ENCODE assay signal across 10 cellular contexts in genomic region chr19:40744554-40745401, GRCh38. TPM values are rescaled to one million over a fixed set of nuclear protein-coding genes. Genes with fewer than 3 reads are reported as not detected.
DNase-seq lines count a peak whose midpoint lies in the region; ATAC-seq, FAIRE-seq and TF ChIP-seq lines count a peak whose summit lies in the region.
"Had no signal": no experiment of that assay in that cellular context is flagged by ENCODE, and none has a peak within 500 bp of the region (broad histone marks: within the 10 kb centered on the region; RNA-seq: fewer than 3 reads in every experiment).

No MANE protein-coding gene starts in this region.

- TF ChIP-seq CTCF in DOHH2 (IDR thresholded peaks at IDR 0.05; ENCODE audit: low read depth, low read length, poor library complexity, severe bottlenecking) (peak; percentile 49), bronchial epithelial cell (IDR thresholded peaks at IDR 0.05; ENCODE audit: insufficient read depth, low read length, severe bottlenecking) (peak; percentile 11), natural killer cell (IDR thresholded peaks at IDR 0.05) (no peak), PC-3 (conservative IDR thresholded peaks at IDR 0.05; ENCODE audit: low read depth, low read length) (no peak)

- H3K36me3 ChIP-seq in DOHH2 (ENCODE audit: control insufficient read depth, low read length) (peaks cover 6% of the 10 kb centered on the region; the same call in 1 of the 2 replicates), bronchial epithelial cell (ENCODE audit: control insufficient read depth, insufficient read depth, low read length) (peaks cover 2% of the 10 kb centered on the region), PC-3 (ENCODE audit: low read depth, low read length) (no peaks in the 10 kb centered on the region)

- no peaks in the 10 kb centered on the region for H3K27me3 Mint-ChIP-seq in natural killer cell (ENCODE audit: low read depth in 2 of 2)

- H3K79me2 ChIP-seq in DOHH2 (ENCODE audit: control insufficient read depth, low read length), result peaks cover 20% of the 10 kb centered on the region
- no peaks in the 10 kb centered on the region for H3K79me2 ChIP-seq in PC-3 (ENCODE audit: low read length)

- no peak overlapping the region for H3K9ac ChIP-seq in PC-3 (ENCODE audit: low read length)

- intact Hi-C loops in natural killer cell (cut with micrococcal nuclease) (no loop called here), PC-3 (cut with micrococcal nuclease) (no loop called here)

- H3F3A ChIP-seq in DOHH2 (ENCODE audit: control insufficient read depth, insufficient read depth), result no peaks in the 10 kb centered on the region
- H3F3A ChIP-seq in PC-3 (ENCODE audit: low read length, unreplicated experiment), result no peaks in the 10 kb centered on the region

- peak in 2 of 3 donors; percentile 31 to 35 for ATAC-seq in natural killer cell
- no peak for ATAC-seq in PC-3
- ATAC-seq: right cardiac atrium had no signal

- no peaks in the 10 kb centered on the region for H3K9me3 ChIP-seq in DOHH2 (ENCODE audit: control insufficient read depth, insufficient read depth, low read length)
- H3K9me3 ChIP-seq in PC-3 (ENCODE audit: low read length), result no peaks in the 10 kb centered on the region
- H3K9me3 ChIP-seq: thoracic aorta had no signal

- H3K9me2 ChIP-seq in DOHH2 (replicated peaks; ENCODE audit: control insufficient read depth, low read length), result no peaks in the 10 kb centered on the region
- no peaks in the 10 kb centered on the region for H3K9me2 ChIP-seq in PC-3 (replicated peaks; ENCODE audit: low read length)

- H3K4me1 ChIP-seq in DOHH2 (ENCODE audit: control insufficient read depth, low read length) (peaks cover 21% of the 10 kb centered on the region), PC-3 (ENCODE audit: insufficient read depth, low read length) (peaks cover 6% of the 10 kb centered on the region)

- CTCF ChIA-PET in PC-3 (lab: Charles Lee) (no interaction called here), HEK293T (lab: Yijun Ruan, JAX) (interaction anchor here (1.4 kb wide), 2 partner anchors 8 kb away, joined by 4 to 11 read pairs; no protein-coding TSS in a partner anchor)

- H3K27ac ChIP-seq in DOHH2 (ENCODE audit: low read depth, low read length) (no peak overlapping the region), PC-3 (ENCODE audit: low read length) (no peak overlapping the region)

- DNase-seq in HuH-7 (ENCODE audit: low spot score) (peak; percentile 70), bronchial epithelial cell (ENCODE audit: low read depth) (no peak), natural killer cell (no peak), AML-193 (lab: John Stamatoyannopoulos, UW) (no peak), PC-3 (no peak), HEK293T (ENCODE audit: extremely low spot score) (no peak), germinal center (ENCODE audit: low spot score) (no peak)

- peaks cover 6 to 12% of the 10 kb centered on the region in 2 donors for H3K4me1 Mint-ChIP-seq in natural killer cell

- H3K4me3 ChIP-seq in DOHH2 (ENCODE audit: low read length) (no peak overlapping the region), bronchial epithelial cell (ENCODE audit: low read depth, low read length) (no peak overlapping the region), PC-3 (ENCODE audit: low read length) (no peak overlapping the region)
- H3K4me3 ChIP-seq: thoracic aorta had no signal

- H3K4me2 ChIP-seq in DOHH2 (ENCODE audit: low read length) (no peak overlapping the region), PC-3 (ENCODE audit: low read length) (no peak overlapping the region)

- POLR2A ChIA-PET in PC-3 (lab: Charles Lee; ENCODE audit: unreplicated experiment) (no interaction called here), HEK293T (lab: Yijun Ruan, JAX) (interaction anchor here (0.6 to 1.1 kb wide), 2 partner anchors 82 to 318 kb away, joined by 3 read pairs; no protein-coding TSS in a partner anchor)

- no peak overlapping the region for H2AFZ ChIP-seq in PC-3 (ENCODE audit: low read length)

- H3K27me3 ChIP-seq in DOHH2 (ENCODE audit: control insufficient read depth, low read length), result no peaks in the 10 kb centered on the region
- H3K27me3 ChIP-seq in bronchial epithelial cell (ENCODE audit: control insufficient read depth, insufficient read depth, low read length), result no peaks in the 10 kb centered on the region
- no peaks in the 10 kb centered on the region for H3K27me3 ChIP-seq in PC-3 (ENCODE audit: low read length)

- no TSS peak for BruUV-seq in PC-3 (replicated peaks; lab: Mats Ljungman, UMichigan)

- H3K9me3 Mint-ChIP-seq in natural killer cell, result no peaks in the 10 kb centered on the region

- H3K27ac Mint-ChIP-seq in natural killer cell, result no peak overlapping the region

- FAIRE-seq in bronchial epithelial cell (lab: Jason Lieb, UNC), result no peak

- H4K20me1 ChIP-seq in DOHH2 (ENCODE audit: control insufficient read depth, insufficient read depth, low read depth, low read length) (no peaks in the 10 kb centered on the region), PC-3 (ENCODE audit: low read length) (no peaks in the 10 kb centered on the region)

- no peak overlapping the region for H3K4me3 Mint-ChIP-seq in natural killer cell

- H3K36me3 Mint-ChIP-seq in natural killer cell, result no peaks in the 10 kb centered on the region

TF ChIP-seq in HEK293T, 16 proteins besides CTCF, POLR2A, EP300 and RAD21:
- TF ChIP-seq FOXK2 (IDR thresholded peaks at IDR 0.05), result no peak
- TF ChIP-seq SP1 (IDR thresholded peaks at IDR 0.05), result no peak
- no peak for TF ChIP-seq ARNT (IDR thresholded peaks at IDR 0.05)
- no peak for TF ChIP-seq ZNF384 (IDR thresholded peaks at IDR 0.05)
- no peak for TF ChIP-seq PKNOX1 (IDR thresholded peaks at IDR 0.05)

RNA-seq across cellular contexts. Expression of gene ACTMAP, which starts 5.5 kb away (rescaled TPM):
- total RNA-seq in bronchial epithelial cell, result 0.26 TPM in 2 replicates
- 1 to 10 TPM; 5.9 to 9.6 (median 8.2) TPM for total RNA-seq in natural killer cell
- total RNA-seq in PC-3 (2014; rRNA removed), result 0.40 and 0.86 TPM in 2 replicates

RNA-seq across cellular contexts. Expression of gene SNRPA, which starts 6.2 kb away (rescaled TPM):
- total RNA-seq in bronchial epithelial cell (19.5 and 30.3 TPM in 2 replicates), natural killer cell (10 to 100 TPM; 56.2 to 65.9 (median 60.9) TPM), PC-3 (2014; rRNA removed) (207 and 243 TPM in 2 replicates)

RNA-seq across cellular contexts. Expression of gene ITPKC, which starts 27.9 kb away (rescaled TPM):
- total RNA-seq in bronchial epithelial cell (26.9 and 34.7 TPM in 2 replicates), natural killer cell (10 to 100 TPM in 2 of 3 donors, 1 to 10 TPM in 1; 8.7 to 11.1 (median 11.0) TPM), PC-3 (2014; rRNA removed) (28.4 and 44.2 TPM in 2 replicates)

RNA-seq across cellular contexts. Expression of gene COQ8B, which starts 28.1 kb away (rescaled TPM):
- total RNA-seq in bronchial epithelial cell, result 20.0 and 23.9 TPM in 2 replicates
- 10 to 100 TPM; 31.8 to 46.7 (median 39.6) TPM for total RNA-seq in natural killer cell
- total RNA-seq in PC-3 (2014; rRNA removed), result 17.2 and 19.5 TPM in 2 replicates

RNA-seq across cellular contexts. Expression of gene MIA, which starts 30.5 kb away (rescaled TPM):
- 0.26 and 1.6 TPM in 2 replicates for total RNA-seq in bronchial epithelial cell
- not detected for total RNA-seq in natural killer cell
- total RNA-seq in PC-3 (2014; rRNA removed), result 1.4 TPM in 1 of 2 replicates, not detected in the other
- total RNA-seq: thoracic aorta had no signal

Comparison
In these comparisons a context has a peak if more than half of its experiments do, and no peak if none do; other contexts are left out.
1. CTCF ChIP-seq: peak in DOHH2 (single experiment) and bronchial epithelial cell (single experiment); none in natural killer cell (single experiment) and PC-3 (single experiment).